ENCODE assay signal across 8 cellular contexts in genomic region chr12:12716845-12717585, GRCh38. TPM values are rescaled to one million over a fixed set of nuclear protein-coding genes. Genes with fewer than 3 reads are reported as not detected.
A peak's percentile ranks its signal among the peaks of the same experiment; 100 is the strongest.
DNase-seq lines count a peak whose midpoint lies in the region; ATAC-seq, FAIRE-seq and TF ChIP-seq lines count a peak whose summit lies in the region.

Gene CDKN1B (plus strand): TSS chr12:12717368. CDS start chr12:12717840, 472 bp downstream.

- H3K4me2 ChIP-seq in keratinocyte (ENCODE audit: control insufficient read depth, extremely low read depth, insufficient read depth, low read depth, low read length) = peak within 1 kb of the TSS; percentile 96

- peak within 1 kb of the TSS; percentile 97 for H3K9ac ChIP-seq in keratinocyte (ENCODE audit: control insufficient read depth, extremely low read depth, insufficient read depth, low read length)

- dilution Hi-C loops in keratinocyte (cut with MboI; ENCODE audit: extremely low pct_ligation_motif_present, low sequenced_read_pairs) = no loop called here

- no peaks in the 10 kb centered on the region for H3K27me3 ChIP-seq in AG04450 (ENCODE audit: control insufficient read depth, insufficient read depth, low read length)
- H3K27me3 ChIP-seq in keratinocyte (ENCODE audit: control insufficient read depth, extremely low read depth, insufficient read depth, low read length) = no peaks in the 10 kb centered on the region

- H3K4me3 ChIP-seq in AG04450 (ENCODE audit: low read depth, low read length) (peak within 1 kb of the TSS; percentile 96), keratinocyte (ENCODE audit: control insufficient read depth in 2 of 3, extremely low read depth in 1 of 3, insufficient read depth in 2 of 3, low read depth in 1 of 3, low read length in 3 of 3) (peak within 1 kb of the TSS; percentile 95 to 98 (median 97))

- peaks cover 45% of the 10 kb centered on the region for H3K4me1 ChIP-seq in keratinocyte (ENCODE audit: control insufficient read depth, extremely low read depth, insufficient read depth, low read length)

- peaks cover 9% of the 10 kb centered on the region; the same call in 1 of the 2 replicates for H3K9me3 ChIP-seq in AG04450 (ENCODE audit: control insufficient read depth, insufficient read depth, low read length)
- H3K9me3 ChIP-seq in keratinocyte (ENCODE audit: control insufficient read depth, low read depth, low read length) = no peaks in the 10 kb centered on the region

- DNase-seq in AG04450 (ENCODE audit: low read depth, low spot score) (peak; percentile 88), NCI-H510A (lab: John Stamatoyannopoulos, UW) (peak; percentile 91), cerebellar cortex (ENCODE audit: low spot score) (peak; percentile 92), keratinocyte (ENCODE audit: low read depth, low spot score) (no peak)
- peak; percentile 78 for DNase-seq in activated CD4-positive, alpha-beta T cell treated with anti-CD3 and anti-CD28 coated beads for 1 hour
- peak; percentile 77 for DNase-seq in stimulated activated CD4-positive, alpha-beta T cell treated with anti-CD3 and anti-CD28 coated beads, Interleukin-12 subunit alpha, Interleukin-12 subunit beta, amount 100 ng/mL, for 4 hours

- CTCF ChIA-PET in AG04450 (lab: Charles Lee) = interaction anchor here (0.7 to 2.1 kb wide), 3 partner anchors 20 to 634 kb away, joined by 3 to 18 read pairs (median 5); no protein-coding TSS in a partner anchor

- POLR2A ChIA-PET in AG04450 (lab: Yijun Ruan, JAX) = interaction anchor here (0.6 to 2.4 kb wide), 3 partner anchors 9 to 162 kb away, joined by 3 to 21 read pairs (median 6); no protein-coding TSS in a partner anchor

- peak within 1 kb of the TSS; percentile 58 for H2AFZ ChIP-seq in keratinocyte (ENCODE audit: control insufficient read depth, low read length)

- H4K20me1 ChIP-seq in keratinocyte (ENCODE audit: control insufficient read depth, extremely low read depth, insufficient read depth, low read length) = peaks cover 2% of the 10 kb centered on the region

- TF ChIP-seq CTCF in AG04450 (IDR thresholded peaks at IDR 0.05; ENCODE audit: low read depth, low read length) = no peak
- no peak for TF ChIP-seq CTCF in keratinocyte (optimal IDR thresholded peaks at IDR 0.05 in 1 of 3, IDR thresholded peaks at IDR 0.05 in 1 of 3, conservative IDR thresholded peaks at IDR 0.05 in 1 of 3; ENCODE audit: extremely low read depth in 1 of 3, insufficient read depth in 2 of 3, low read length in 3 of 3)

- ATAC-seq in GM19025 (IDR thresholded peaks at IDR 0.05; ENCODE audit: low read depth, unreplicated experiment) = peak; percentile 45
- ATAC-seq in HG03342 (IDR thresholded peaks at IDR 0.05; ENCODE audit: unreplicated experiment) = peak; percentile 40

- peaks cover 0 to 7% of the 10 kb centered on the region in 2 experiments for H3K36me3 ChIP-seq in keratinocyte (ENCODE audit: control insufficient read depth in 2 of 2, extremely low read depth in 1 of 2, insufficient read depth in 2 of 2, low read length in 2 of 2)

- H3K79me2 ChIP-seq in keratinocyte (ENCODE audit: control insufficient read depth, insufficient read depth, low read length) = peaks cover 46% of the 10 kb centered on the region

- H3K9me1 ChIP-seq in keratinocyte (ENCODE audit: control insufficient read depth, extremely low read depth, insufficient read depth, low read length) = no peaks in the 10 kb centered on the region

- FAIRE-seq in keratinocyte (lab: Jason Lieb, UNC) = no peak

- H3K27ac ChIP-seq in AG04450 (ENCODE audit: low read depth, low read length) = peak within 1 kb of the TSS; percentile 95
- H3K27ac ChIP-seq in keratinocyte (ENCODE audit: control insufficient read depth, insufficient read depth, low read length) = peak within 1 kb of the TSS; percentile 93

RNA-seq across cellular contexts. Expression of gene CDKN1B, which starts in this region (rescaled TPM):
- 17.9 and 23.1 TPM in 2 replicates for polyA plus RNA-seq in AG04450 (2011; rRNA removed)
- 16.0 and 16.6 TPM in 2 replicates for polyA minus RNA-seq in AG04450 (2011; rRNA and poly(A)+ RNA removed)
- polyA plus RNA-seq in keratinocyte = 2.9 to 5.5 TPM (median 5.1 TPM) in 3 replicates
- 16.5 TPM for polyA plus RNA-seq in keratinocyte (2011; ENCODE audit: low read depth)
- 1.5 and 2.4 TPM in 2 replicates for polyA plus RNA-seq in keratinocyte (2011; cell fraction: cytosol; rRNA removed)
- 3.4 and 4.0 TPM in 2 replicates for polyA plus RNA-seq in keratinocyte (2011; cell fraction: nucleus; rRNA removed)
- 8.1 and 9.2 TPM in 2 replicates for polyA plus RNA-seq in keratinocyte (2012; ENCODE audit: low replicate concordance)
- polyA minus RNA-seq in keratinocyte = 0.89 to 3.2 TPM (median 1.2 TPM) in 3 replicates
- polyA minus RNA-seq in keratinocyte (2011; cell fraction: cytosol; rRNA and poly(A)+ RNA removed) = 6.9 TPM
- polyA minus RNA-seq in keratinocyte (2011; cell fraction: nucleus; rRNA and poly(A)+ RNA removed) = 5.5 and 6.0 TPM in 2 replicates
